ENCODE assay signal across 8 cellular contexts in genomic region chrX:25020391-25021131, GRCh38. TPM values are rescaled to one million over a fixed set of nuclear protein-coding genes. Genes with fewer than 3 reads are reported as not detected.
DNase-seq lines count a peak whose midpoint lies in the region; ATAC-seq and TF ChIP-seq lines count a peak whose summit lies in the region.

No MANE protein-coding gene starts in this region.

- H3K4me1 Mint-ChIP-seq in T-cell, result peaks cover 23 to 44% (median 37%) of the 10 kb centered on the region in 3 donors

- peak overlapping the region in 2 of 3 donors; percentile 17 to 63 for H3K4me3 Mint-ChIP-seq in T-cell

- no peak overlapping the region for H3K27ac Mint-ChIP-seq in T-cell

- TF ChIP-seq CTCF in foreskin fibroblast (IDR thresholded peaks at IDR 0.05; ENCODE audit: low read depth, low read length), result peak; percentile 38

- no peaks in the 10 kb centered on the region for H3K36me3 Mint-ChIP-seq in T-cell

- DNase-seq in activated naive CD4-positive, alpha-beta T cell treated with Interleukin-2 at 50 U/mL for 16 hours, result peak; percentile 26
- no peak for DNase-seq in activated naive CD4-positive, alpha-beta T cell treated with anti-CD3 and anti-CD28 coated beads, Interleukin-2, amount 50 U/mL, for 16 hours
- peak in 5 of 34 experiments; percentile 4 to 18 (median 13) for DNase-seq in T-cell
- no peak for DNase-seq in foreskin fibroblast
- peak; percentile 46 for DNase-seq in stimulated activated CD4-positive, alpha-beta T cell treated with anti-CD3 and anti-CD28 coated beads, Interleukin-15, amount 100 ng/mL, for 24 hours
- no peak for DNase-seq in HCEC 1CT

- H3K9me3 Mint-ChIP-seq in T-cell, result peaks cover 0 to 5% (median 0%) of the 10 kb centered on the region in 3 donors

- ATAC-seq in HG03095 (IDR thresholded peaks at IDR 0.05; ENCODE audit: unreplicated experiment) (peak; percentile 71), T-cell (replicated peaks in 1 of 4) (peak; percentile 13 to 52 (median 44)), HG03108 (IDR thresholded peaks at IDR 0.05; ENCODE audit: unreplicated experiment) (no peak)

- CTCF ChIA-PET in T-cell (lab: Charles Lee), result interaction anchor here in 1 of 2 donors (0.7 kb wide), 1 partner anchor 11 kb away, joined by 3 read pairs; no protein-coding TSS in a partner anchor

- peaks cover 61 to 71% of the 10 kb centered on the region in 2 donors for H3K27me3 Mint-ChIP-seq in T-cell

- POLR2A ChIA-PET in T-cell (lab: Charles Lee), result no interaction called here

- H3K4me3 ChIP-seq in foreskin fibroblast (ENCODE audit: low read depth in 1 of 2, low read length in 2 of 2), result no peak overlapping the region

RNA-seq across cellular contexts. Expression of gene ARX, which starts 4.8 kb away (rescaled TPM):
- total RNA-seq in T-cell, result not detected

Comparison
In these comparisons a context has a peak if more than half of its experiments do, and no peak if none do; other contexts are left out.
1. DNase-seq: peak in activated naive CD4-positive, alpha-beta T cell treated with Interleukin-2 at 50 U/mL for 16 hours (single experiment) and stimulated activated CD4-positive, alpha-beta T cell treated with anti-CD3 and anti-CD28 coated beads, Interleukin-15, amount 100 ng/mL, for 24 hours (single experiment); none in activated naive CD4-positive, alpha-beta T cell treated with anti-CD3 and anti-CD28 coated beads, Interleukin-2, amount 50 U/mL, for 16 hours (single experiment), foreskin fibroblast (0 of 2) and HCEC 1CT (single experiment).